Comparison of ENCODE assay signal across 19 cellular contexts in the genomic region with DNA sequence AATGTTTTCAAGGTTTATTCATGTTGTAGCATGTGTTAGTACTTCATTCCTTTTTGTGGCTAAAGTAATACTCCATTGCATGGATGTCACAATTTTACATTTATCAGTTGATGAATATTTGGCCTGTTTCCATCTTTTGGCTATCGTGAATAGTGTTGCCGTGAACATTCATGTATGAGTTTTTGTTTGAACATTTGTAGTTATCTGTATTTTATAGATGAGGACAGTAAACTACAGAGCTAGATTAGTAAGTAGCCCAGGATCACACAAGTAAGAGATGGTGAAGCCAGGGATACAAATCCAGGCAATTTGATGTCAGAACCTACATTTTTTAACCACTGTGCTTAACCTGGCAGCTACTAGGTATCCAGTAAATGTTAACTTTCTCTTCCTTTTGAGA.
DNase-seq lines count a peak whose midpoint lies in the region; ATAC-seq, FAIRE-seq and TF ChIP-seq lines count a peak whose summit lies in the region.
"Had no signal": no experiment of that assay in that cellular context is flagged by ENCODE, and none has a peak within 500 bp of the region (broad histone marks: within the 10 kb centered on the region; RNA-seq: fewer than 3 reads in every experiment).

No MANE protein-coding gene starts in this region.

- DNase-seq in GM12891 (ENCODE audit: insufficient read length, low spot score) (no peak), NCI-H226 (peak; percentile 14), cardiac fibroblast (ENCODE audit: low read depth in 2 of 2) (peak; percentile 33 to 69), neural crest cell (ENCODE audit: low read depth, low spot score) (no peak), occipital lobe (lab: John Stamatoyannopoulos, UW) (no peak), uterus (no peak), body of pancreas (no peak)
- DNase-seq in activated CD4-positive, alpha-beta T cell treated with anti-CD3 and anti-CD28 coated beads for 48 hours: no peak
- DNase-seq: activated B cell treated with CpG ODN at 0.5 μM for 24 hours; activated naive CD8-positive, alpha-beta T cell treated with anti-CD3 and anti-CD28 coated beads, Interleukin-2, amount 50 U/mL, for 24 hours; left ventricle myocardium superior; stimulated activated CD4-positive, alpha-beta T cell treated with anti-CD3 and anti-CD28 coated beads, Interleukin-2, amount 100 ng/mL, for 24 hours had no signal

- peaks cover 19% of the 10 kb centered on the region for H3K36me3 Mint-ChIP-seq in neural crest cell (ENCODE audit: low read depth)

- no peaks in the 10 kb centered on the region for H3K4me1 ChIP-seq in uterus
- no peaks in the 10 kb centered on the region for H3K4me1 ChIP-seq in body of pancreas
- H3K4me1 ChIP-seq: gastroesophageal sphincter, parathyroid adenoma, vagina had no signal

- no peak overlapping the region for H3K4me3 Mint-ChIP-seq in neural crest cell
- H3K4me3 Mint-ChIP-seq: activated B cell treated with CpG ODN at 0.5 μM for 24 hours; activated naive CD8-positive, alpha-beta T cell treated with anti-CD3 and anti-CD28 coated beads, Interleukin-2, amount 50 U/mL, for 24 hours; activated T-helper 17 cell treated with anti-CD3 and anti-CD28 coated beads, Interleukin-2, amount 50 U/mL, for 72 hours; T-helper 1 cell treated with Interleukin-12 subunit alpha and Interleukin-12 subunit beta and Interleukin-4 antibody, amounts not matched to agents 30 μg/mL and 1 μg/mL, for 36 hours had no signal

- H3K9me3 Mint-ChIP-seq in neural crest cell: no peaks in the 10 kb centered on the region
- H3K9me3 Mint-ChIP-seq: activated B cell treated with CpG ODN at 0.5 μM for 24 hours; activated naive CD8-positive, alpha-beta T cell treated with anti-CD3 and anti-CD28 coated beads, Interleukin-2, amount 50 U/mL, for 24 hours; activated T-helper 17 cell treated with anti-CD3 and anti-CD28 coated beads, Interleukin-2, amount 50 U/mL, for 72 hours; T-helper 1 cell treated with Interleukin-12 subunit alpha and Interleukin-12 subunit beta and Interleukin-4 antibody, amounts not matched to agents 30 μg/mL and 1 μg/mL, for 36 hours had no signal

- H3K4me3 ChIP-seq in cardiac fibroblast (replicated peaks in 1 of 2; ENCODE audit: low read depth in 2 of 2, low read length in 2 of 2) (no peak overlapping the region), uterus (no peak overlapping the region), body of pancreas (no peak overlapping the region)
- H3K4me3 ChIP-seq: gastroesophageal sphincter, MG63, vagina had no signal

- no peak overlapping the region for H3K27ac ChIP-seq in uterus
- no peak overlapping the region for H3K27ac ChIP-seq in body of pancreas
- H3K27ac ChIP-seq: gastroesophageal sphincter, parathyroid adenoma, vagina had no signal

- WGBS in body of pancreas, 2 donors: 55 to 63% methylated on average over 2 of the region's 2 CpGs

- ATAC-seq in body of pancreas: no peak
- ATAC-seq: activated naive CD8-positive, alpha-beta T cell treated with anti-CD3 and anti-CD28 coated beads, Interleukin-2, amount 50 U/mL, for 24 hours; activated T-helper 17 cell treated with anti-CD3 and anti-CD28 coated beads, Interleukin-2, amount 50 U/mL, for 72 hours; gastroesophageal sphincter; left ventricle myocardium superior had no signal

- peak; percentile 28 for FAIRE-seq in GM12891 (lab: Jason Lieb, UNC)
- FAIRE-seq: HTR-8/SVneo had no signal

- no peaks in the 10 kb centered on the region for H3K27me3 ChIP-seq in uterus
- no peaks in the 10 kb centered on the region for H3K27me3 ChIP-seq in body of pancreas
- H3K27me3 ChIP-seq: gastroesophageal sphincter, MG63, vagina had no signal

- TF ChIP-seq POLR2A in GM12891 (IDR thresholded peaks at IDR 0.05; ENCODE audit: low read depth, low read length) (no peak), uterus (IDR thresholded peaks at IDR 0.05) (no peak), body of pancreas (IDR thresholded peaks at IDR 0.05) (no peak)

- intact Hi-C loops in uterus (cut with DNase I; ENCODE audit: low total_unique reads) (no loop called here), body of pancreas (cut with DNase I) (no loop called here)

- TF ChIP-seq CTCF in cardiac fibroblast (IDR thresholded peaks at IDR 0.05; ENCODE audit: low read depth, low read length) (no peak), neural crest cell (conservative IDR thresholded peaks at IDR 0.05) (no peak), uterus (IDR thresholded peaks at IDR 0.05) (no peak), body of pancreas (IDR thresholded peaks at IDR 0.05) (no peak)

- H3K27me3 Mint-ChIP-seq in neural crest cell (ENCODE audit: low read depth): no peaks in the 10 kb centered on the region
- H3K27me3 Mint-ChIP-seq: activated B cell treated with CpG ODN at 0.5 μM for 24 hours; activated naive CD8-positive, alpha-beta T cell treated with anti-CD3 and anti-CD28 coated beads, Interleukin-2, amount 50 U/mL, for 24 hours; activated T-helper 17 cell treated with anti-CD3 and anti-CD28 coated beads, Interleukin-2, amount 50 U/mL, for 72 hours had no signal

- no peaks in the 10 kb centered on the region for H3K9me3 ChIP-seq in uterus
- no peaks in the 10 kb centered on the region for H3K9me3 ChIP-seq in body of pancreas
- H3K9me3 ChIP-seq: gastroesophageal sphincter, MG63, vagina had no signal

- peak overlapping the region; percentile 64 for H3K27ac Mint-ChIP-seq in neural crest cell (ENCODE audit: unreplicated experiment)
- H3K27ac Mint-ChIP-seq: activated B cell treated with CpG ODN at 0.5 μM for 24 hours; activated naive CD8-positive, alpha-beta T cell treated with anti-CD3 and anti-CD28 coated beads, Interleukin-2, amount 50 U/mL, for 24 hours; activated T-helper 17 cell treated with anti-CD3 and anti-CD28 coated beads, Interleukin-2, amount 50 U/mL, for 72 hours; T-helper 1 cell treated with Interleukin-12 subunit alpha and Interleukin-12 subunit beta and Interleukin-4 antibody, amounts not matched to agents 30 μg/mL and 1 μg/mL, for 36 hours had no signal

- H3K4me1 Mint-ChIP-seq in neural crest cell: peaks cover 15% of the 10 kb centered on the region
- H3K4me1 Mint-ChIP-seq: activated B cell treated with CpG ODN at 0.5 μM for 24 hours; activated T-helper 17 cell treated with anti-CD3 and anti-CD28 coated beads, Interleukin-2, amount 50 U/mL, for 72 hours had no signal

- no peaks in the 10 kb centered on the region for H3K36me3 ChIP-seq in uterus
- peaks cover 9 to 14% of the 10 kb centered on the region in 2 donors for H3K36me3 ChIP-seq in body of pancreas (replicated peaks in 1 of 2; ENCODE audit: insufficient read depth in 1 of 2, low read depth in 2 of 2)

TF ChIP-seq in GM12891, 5 proteins besides CTCF, POLR2A, EP300 and RAD21:
- no peak for TF ChIP-seq TAF1 (IDR thresholded peaks at IDR 0.05; ENCODE audit: low read depth, low read length)

Comparison
In these comparisons a context has a peak if more than half of its experiments do, and no peak if none do; other contexts are left out.
1. DNase-seq: peak in NCI-H226 (single experiment) and cardiac fibroblast (2 of 2); none in GM12891 (single experiment), neural crest cell (single experiment), occipital lobe (single experiment), uterus (0 of 2), activated CD4-positive, alpha-beta T cell treated with anti-CD3 and anti-CD28 coated beads for 48 hours (single experiment) and body of pancreas (0 of 4).